In genomic region chr7:88967432-88967831, GRCh38 we compare ENCODE assay signal across 2 cellular contexts.
TF ChIP-seq lines count a peak whose summit lies in the region.

No MANE protein-coding gene starts in this region.

TF ChIP-seq in SK-N-SH, 30 proteins besides CTCF, POLR2A, EP300 and RAD21:
- TF ChIP-seq RCOR1 (IDR thresholded peaks at IDR 0.05; ENCODE audit: low read length) (no peak), RFX5 (IDR thresholded peaks at IDR 0.05; ENCODE audit: low read length) (no peak), EZH2phosphoT487 (IDR thresholded peaks at IDR 0.05; ENCODE audit: borderline replicate concordance, low read depth) (no peak), JUND (IDR thresholded peaks at IDR 0.05) (no peak), SMC3 (IDR thresholded peaks at IDR 0.05; ENCODE audit: low read depth, low read length) (no peak), RXRA (IDR thresholded peaks at IDR 0.05; ENCODE audit: borderline replicate concordance, low read depth) (no peak)
- TF ChIP-seq, protein P1, sequence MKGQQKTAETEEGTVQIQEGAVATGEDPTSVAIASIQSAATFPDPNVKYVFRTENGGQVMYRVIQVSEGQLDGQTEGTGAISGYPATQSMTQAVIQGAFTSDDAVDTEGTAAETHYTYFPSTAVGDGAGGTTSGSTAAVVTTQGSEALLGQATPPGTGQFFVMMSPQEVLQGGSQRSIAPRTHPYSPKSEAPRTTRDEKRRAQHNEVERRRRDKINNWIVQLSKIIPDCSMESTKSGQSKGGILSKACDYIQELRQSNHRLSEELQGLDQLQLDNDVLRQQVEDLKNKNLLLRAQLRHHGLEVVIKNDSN (IDR thresholded peaks at IDR 0.05; ENCODE audit: borderline replicate concordance, low read depth): no peak

TF ChIP-seq in SK-N-SH treated with all-trans-retinoic acid at 6 μM for 48 hours, 23 proteins besides CTCF, POLR2A, EP300 and RAD21:
- TF ChIP-seq, protein P2, sequence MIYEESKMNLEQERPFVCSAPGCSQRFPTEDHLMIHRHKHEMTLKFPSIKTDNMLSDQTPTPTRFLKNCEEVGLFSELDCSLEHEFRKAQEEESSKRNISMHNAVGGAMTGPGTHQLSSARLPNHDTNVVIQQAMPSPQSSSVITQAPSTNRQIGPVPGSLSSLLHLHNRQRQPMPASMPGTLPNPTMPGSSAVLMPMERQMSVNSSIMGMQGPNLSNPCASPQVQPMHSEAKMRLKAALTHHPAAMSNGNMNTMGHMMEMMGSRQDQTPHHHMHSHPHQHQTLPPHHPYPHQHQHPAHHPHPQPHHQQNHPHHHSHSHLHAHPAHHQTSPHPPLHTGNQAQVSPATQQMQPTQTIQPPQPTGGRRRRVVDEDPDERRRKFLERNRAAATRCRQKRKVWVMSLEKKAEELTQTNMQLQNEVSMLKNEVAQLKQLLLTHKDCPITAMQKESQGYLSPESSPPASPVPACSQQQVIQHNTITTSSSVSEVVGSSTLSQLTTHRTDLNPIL (CRISPR knock-in tag; IDR thresholded peaks at IDR 0.05; ENCODE audit: low read depth): no peak
- TF ChIP-seq SNAI2 (CRISPR knock-in tag; IDR thresholded peaks at IDR 0.05) (no peak), TOX (CRISPR knock-in tag; IDR thresholded peaks at IDR 0.05; ENCODE audit: borderline replicate concordance) (no peak), ISL1 (CRISPR knock-in tag; IDR thresholded peaks at IDR 0.05) (no peak), GLIS3 (CRISPR knock-in tag; IDR thresholded peaks at IDR 0.05) (no peak), BACH2 (CRISPR knock-in tag; IDR thresholded peaks at IDR 0.05; ENCODE audit: borderline replicate concordance) (no peak)
